Comparison of ENCODE assay signal across 24 cellular contexts in the genomic region with DNA sequence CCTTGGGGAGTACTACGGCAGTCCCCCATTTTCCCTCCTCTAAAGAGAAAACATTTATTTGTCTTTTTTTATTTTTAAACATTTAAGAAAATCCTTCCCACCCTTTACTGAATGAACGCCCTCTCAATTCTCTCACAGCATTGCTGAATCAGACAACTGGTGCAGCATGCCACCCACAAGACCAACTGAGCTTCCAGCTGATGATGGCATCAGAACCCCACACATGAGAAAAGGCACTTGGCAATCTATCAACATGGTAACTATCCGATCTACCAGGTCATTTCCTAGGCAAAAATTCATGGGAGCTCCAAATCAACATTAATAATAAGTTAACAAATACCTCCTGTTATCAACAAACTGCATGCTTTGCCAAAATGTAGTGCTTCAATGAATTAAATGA.
"Had no signal": no experiment of that assay in that cellular context is flagged by ENCODE, and none has a peak within 500 bp of the region (broad histone marks: within the 10 kb centered on the region; RNA-seq: fewer than 3 reads in every experiment).

No MANE protein-coding gene starts in this region.

- ATAC-seq: effector memory CD8-positive, alpha-beta T cell; gastrocnemius medialis; lower lobe of right lung; right cardiac atrium; stimulated activated naive B cell treated with anti-CD40 and anti-IgM and Interleukin-4, amounts not matched to agents 10 μg/mL and 1 μg/mL and 100 μg/mL, for 72 hours; stimulated activated naive CD8-positive, alpha-beta T cell treated with anti-CD3 and anti-CD28 coated beads, Interleukin-15, amount 100 ng/mL, for 72 hours had no signal

- H3K4me3 Mint-ChIP-seq: dendritic cell treated with granulocyte-macrophage colony-stimulating factor and Interleukin-4, amounts not matched to agents 40 ng/mL and 50 ng/mL, for 4 days; effector memory CD8-positive, alpha-beta T cell; memory B cell; mesothelial cell of epicardium; naive B cell; nephron; stimulated activated naive B cell treated with anti-CD40 and anti-IgM and Interleukin-4, amounts not matched to agents 10 μg/mL and 1 μg/mL and 100 μg/mL, for 72 hours; stimulated activated naive CD8-positive, alpha-beta T cell treated with anti-CD3 and anti-CD28 coated beads, Interleukin-15, amount 100 ng/mL, for 72 hours had no signal

- H3K9me3 Mint-ChIP-seq: dendritic cell treated with granulocyte-macrophage colony-stimulating factor and Interleukin-4, amounts not matched to agents 40 ng/mL and 50 ng/mL, for 4 days; effector memory CD8-positive, alpha-beta T cell; memory B cell; stimulated activated naive B cell treated with anti-CD40 and anti-IgM and Interleukin-4, amounts not matched to agents 10 μg/mL and 1 μg/mL and 100 μg/mL, for 72 hours; stimulated activated naive CD8-positive, alpha-beta T cell treated with anti-CD3 and anti-CD28 coated beads, Interleukin-15, amount 100 ng/mL, for 72 hours had no signal

- H3K4me3 ChIP-seq: esophagus muscularis mucosa, gastrocnemius medialis, left ventricle myocardium inferior, lower lobe of right lung, ovary, spleen, thoracic aorta, transverse colon had no signal

- H3K27me3 Mint-ChIP-seq: dendritic cell treated with granulocyte-macrophage colony-stimulating factor and Interleukin-4, amounts not matched to agents 40 ng/mL and 50 ng/mL, for 4 days; naive B cell; stimulated activated naive B cell treated with anti-CD40 and anti-IgM and Interleukin-4, amounts not matched to agents 10 μg/mL and 1 μg/mL and 100 μg/mL, for 72 hours had no signal

- H3K27ac Mint-ChIP-seq: dendritic cell treated with granulocyte-macrophage colony-stimulating factor and Interleukin-4, amounts not matched to agents 40 ng/mL and 50 ng/mL, for 4 days; effector memory CD8-positive, alpha-beta T cell; memory B cell; mesothelial cell of epicardium; naive B cell; nephron; stimulated activated naive B cell treated with anti-CD40 and anti-IgM and Interleukin-4, amounts not matched to agents 10 μg/mL and 1 μg/mL and 100 μg/mL, for 72 hours; stimulated activated naive CD8-positive, alpha-beta T cell treated with anti-CD3 and anti-CD28 coated beads, Interleukin-15, amount 100 ng/mL, for 72 hours had no signal

- H3K36me3 Mint-ChIP-seq: memory B cell; naive B cell; stimulated activated naive B cell treated with anti-CD40 and anti-IgM and Interleukin-4, amounts not matched to agents 10 μg/mL and 1 μg/mL and 100 μg/mL, for 72 hours had no signal

- DNase-seq: effector memory CD8-positive, alpha-beta T cell; gastrocnemius medialis; islet precursor cell; left cardiac atrium; left ventricle myocardium inferior; lower lobe of right lung; naive B cell; ovary; right cardiac atrium; spleen; stimulated activated CD4-positive, alpha-beta T cell treated with anti-CD3 and anti-CD28 coated beads, Interleukin-15, amount 100 ng/mL, for 24 hours; stimulated activated CD4-positive, alpha-beta T cell treated with anti-CD3 and anti-CD28 coated beads, Interleukin-2, amount 100 ng/mL, for 24 hours; stimulated activated CD4-positive, alpha-beta T cell treated with anti-CD3 and anti-CD28 coated beads, Interleukin-4, amount 100 ng/mL, for 4 hours; stimulated activated naive B cell treated with anti-CD40 and anti-IgM and Interleukin-4, amounts not matched to agents 10 μg/mL and 1 μg/mL and 100 μg/mL, for 72 hours; stimulated activated naive CD8-positive, alpha-beta T cell treated with anti-CD3 and anti-CD28 coated beads, Interleukin-15, amount 100 ng/mL, for 72 hours; transverse colon had no signal

- H3K27ac ChIP-seq: epithelial cell of prostate, esophagus muscularis mucosa, gastrocnemius medialis, left ventricle myocardium inferior, lower lobe of right lung, neutrophil, ovary, spleen, thoracic aorta, transverse colon had no signal

- H3K4me1 Mint-ChIP-seq: memory B cell; naive B cell; stimulated activated naive B cell treated with anti-CD40 and anti-IgM and Interleukin-4, amounts not matched to agents 10 μg/mL and 1 μg/mL and 100 μg/mL, for 72 hours; stimulated activated naive CD8-positive, alpha-beta T cell treated with anti-CD3 and anti-CD28 coated beads, Interleukin-15, amount 100 ng/mL, for 72 hours had no signal
